ENCODE assay signal across 15 cellular contexts in genomic region chr22:24514241-24515024, GRCh38. TPM values are rescaled to one million over a fixed set of nuclear protein-coding genes. Genes with fewer than 3 reads are reported as not detected.
DNase-seq lines count a peak whose midpoint lies in the region; ATAC-seq and TF ChIP-seq lines count a peak whose summit lies in the region.
"Had no signal": no experiment of that assay in that cellular context is flagged by ENCODE, and none has a peak within 500 bp of the region (broad histone marks: within the 10 kb centered on the region; RNA-seq: fewer than 3 reads in every experiment).

No MANE protein-coding gene starts in this region.

- peak; percentile 50 to 68 for ATAC-seq in natural killer cell treated with Interleukin-12 subunit alpha and Interleukin-12 subunit beta and Interleukin-15 and Interleukin-18, amount 100 ng/mL, for 72 hours
- ATAC-seq in natural killer cell: no peak
- peak; percentile 88 for ATAC-seq in left colon
- ATAC-seq in stimulated activated naive CD8-positive, alpha-beta T cell treated with anti-CD3 and anti-CD28 coated beads, Interleukin-15, amount 100 ng/mL, for 72 hours: no peak
- no peak for ATAC-seq in left lung

- H3K36me3 Mint-ChIP-seq in natural killer cell treated with Interleukin-12 subunit alpha and Interleukin-12 subunit beta and Interleukin-15 and Interleukin-18, amount 100 ng/mL, for 72 hours: no peaks in the 10 kb centered on the region
- H3K36me3 Mint-ChIP-seq in natural killer cell: no peaks in the 10 kb centered on the region
- H3K36me3 Mint-ChIP-seq: naive B cell had no signal

- DNase-seq in natural killer cell treated with Interleukin-12 subunit alpha and Interleukin-12 subunit beta and Interleukin-15 and Interleukin-18, amount 100 ng/mL, for 72 hours (ENCODE audit: low spot score): no peak
- DNase-seq in natural killer cell (no peak), NCI-H82 treated with DMSO at 0.1 percent for 48 hours (lab: John Stamatoyannopoulos, UW; ENCODE audit: unreplicated experiment) (peak; percentile 15), left colon (peak; percentile 46 to 47), sigmoid colon (no peak), left lung (no peak), GOT3 (lab: John Stamatoyannopoulos, UW) (no peak)
- DNase-seq in stimulated activated naive CD8-positive, alpha-beta T cell treated with anti-CD3 and anti-CD28 coated beads, Interleukin-15, amount 100 ng/mL, for 72 hours: no peak
- DNase-seq: activated CD4-positive, alpha-beta T cell treated with anti-CD3 and anti-CD28 coated beads, Interleukin-2, amount 50 U/mL, for 1 hour; activated T-cell treated with anti-CD3 and anti-CD28 coated beads, Interleukin-2, amount 50 U/mL, for 48 hours; naive B cell; NCI-H187; NCI-H510A treated with DMSO at 0.1 percent for 48 hours had no signal

- H3K4me3 ChIP-seq in sigmoid colon (no peak overlapping the region), left lung (no peak overlapping the region)

- intact Hi-C loops in natural killer cell (cut with micrococcal nuclease) (no loop called here), left colon (cut with DNase I, micrococcal nuclease) (loop anchor here in 1 of 2 donors (10.0 kb wide), 1 partner anchor 90 kb away; the partner anchor contains the start of gene ADORA2A), sigmoid colon (cut with DNase I) (no loop called here), left lung (cut with DNase I) (no loop called here)

- H3K27ac Mint-ChIP-seq in natural killer cell treated with Interleukin-12 subunit alpha and Interleukin-12 subunit beta and Interleukin-15 and Interleukin-18, amount 100 ng/mL, for 72 hours: peak overlapping the region in 1 of 2 donors; percentile 87
- no peak overlapping the region for H3K27ac Mint-ChIP-seq in natural killer cell
- no peak overlapping the region for H3K27ac Mint-ChIP-seq in stimulated activated naive CD8-positive, alpha-beta T cell treated with anti-CD3 and anti-CD28 coated beads, Interleukin-15, amount 100 ng/mL, for 72 hours

- H3K4me1 ChIP-seq in sigmoid colon: peaks cover 0 to 18% (median 11%) of the 10 kb centered on the region in 4 donors
- peaks cover 18 to 67% of the 10 kb centered on the region in 2 donors for H3K4me1 ChIP-seq in left lung

- H3K9me3 Mint-ChIP-seq in natural killer cell treated with Interleukin-12 subunit alpha and Interleukin-12 subunit beta and Interleukin-15 and Interleukin-18, amount 100 ng/mL, for 72 hours: no peaks in the 10 kb centered on the region
- no peaks in the 10 kb centered on the region for H3K9me3 Mint-ChIP-seq in natural killer cell
- no peaks in the 10 kb centered on the region for H3K9me3 Mint-ChIP-seq in stimulated activated naive CD8-positive, alpha-beta T cell treated with anti-CD3 and anti-CD28 coated beads, Interleukin-15, amount 100 ng/mL, for 72 hours
- H3K9me3 Mint-ChIP-seq: central memory CD8-positive, alpha-beta T cell; naive B cell; T-helper 1 cell treated with Interleukin-12 subunit alpha and Interleukin-12 subunit beta and Interleukin-4 antibody, amounts not matched to agents 30 μg/mL and 1 μg/mL, for 36 hours had no signal

- H3K36me3 ChIP-seq in sigmoid colon (no peaks in the 10 kb centered on the region), left lung (no peaks in the 10 kb centered on the region)

- H3K4me1 Mint-ChIP-seq in natural killer cell treated with Interleukin-12 subunit alpha and Interleukin-12 subunit beta and Interleukin-15 and Interleukin-18, amount 100 ng/mL, for 72 hours (ENCODE audit: low read depth in 2 of 2): peaks cover 43 to 53% of the 10 kb centered on the region in 2 donors
- H3K4me1 Mint-ChIP-seq in natural killer cell: peaks cover 29 to 42% of the 10 kb centered on the region in 2 donors
- H3K4me1 Mint-ChIP-seq in stimulated activated naive CD8-positive, alpha-beta T cell treated with anti-CD3 and anti-CD28 coated beads, Interleukin-15, amount 100 ng/mL, for 72 hours: peaks cover 26% of the 10 kb centered on the region
- H3K4me1 Mint-ChIP-seq: central memory CD8-positive, alpha-beta T cell had no signal

- no peak for TF ChIP-seq CTCF in natural killer cell (IDR thresholded peaks at IDR 0.05)
- no peak for TF ChIP-seq CTCF in sigmoid colon (IDR thresholded peaks at IDR 0.05)
- TF ChIP-seq CTCF in left lung (IDR thresholded peaks at IDR 0.05): no peak

- no peaks in the 10 kb centered on the region for H3K27me3 Mint-ChIP-seq in natural killer cell treated with Interleukin-12 subunit alpha and Interleukin-12 subunit beta and Interleukin-15 and Interleukin-18, amount 100 ng/mL, for 72 hours
- H3K27me3 Mint-ChIP-seq in natural killer cell (ENCODE audit: low read depth in 2 of 2): no peaks in the 10 kb centered on the region
- H3K27me3 Mint-ChIP-seq in stimulated activated naive CD8-positive, alpha-beta T cell treated with anti-CD3 and anti-CD28 coated beads, Interleukin-15, amount 100 ng/mL, for 72 hours: no peaks in the 10 kb centered on the region
- H3K27me3 Mint-ChIP-seq: central memory CD8-positive, alpha-beta T cell had no signal

- H3K27me3 ChIP-seq in sigmoid colon: no peaks in the 10 kb centered on the region
- H3K27me3 ChIP-seq in left lung: no peaks in the 10 kb centered on the region

- no peak for TF ChIP-seq POLR2A in sigmoid colon (IDR thresholded peaks at IDR 0.05)

- H3K4me3 Mint-ChIP-seq in natural killer cell treated with Interleukin-12 subunit alpha and Interleukin-12 subunit beta and Interleukin-15 and Interleukin-18, amount 100 ng/mL, for 72 hours: peak overlapping the region; percentile 17
- H3K4me3 Mint-ChIP-seq in natural killer cell: no peak overlapping the region
- H3K4me3 Mint-ChIP-seq in stimulated activated naive CD8-positive, alpha-beta T cell treated with anti-CD3 and anti-CD28 coated beads, Interleukin-15, amount 100 ng/mL, for 72 hours: no peak overlapping the region
- H3K4me3 Mint-ChIP-seq: central memory CD8-positive, alpha-beta T cell; naive B cell; T-helper 1 cell treated with Interleukin-12 subunit alpha and Interleukin-12 subunit beta and Interleukin-4 antibody, amounts not matched to agents 30 μg/mL and 1 μg/mL, for 36 hours had no signal

- H3K9me3 ChIP-seq in sigmoid colon (no peaks in the 10 kb centered on the region), left lung (no peaks in the 10 kb centered on the region)

- H3K27ac ChIP-seq in sigmoid colon: no peak overlapping the region
- H3K27ac ChIP-seq in left lung: no peak overlapping the region

- WGBS in sigmoid colon, 2 donors: 28 to 69% methylated on average over 14 of the region's 14 CpGs

- no peak for TF ChIP-seq EP300 in sigmoid colon (IDR thresholded peaks at IDR 0.05)

RNA-seq across cellular contexts. Expression of gene UPB1, which starts 19.3 kb away (rescaled TPM):
- total RNA-seq in natural killer cell treated with Interleukin-12 subunit alpha and Interleukin-12 subunit beta and Interleukin-15 and Interleukin-18, amount 100 ng/mL, for 72 hours: 1 to 10 TPM in 1 of 2 donors, under 1 TPM in 1; 0.84 to 1.9 TPM
- total RNA-seq in natural killer cell (1 to 10 TPM in 1 of 3 donors, under 1 TPM in 2; 0.33 to 1.6 (median 0.50) TPM), left colon (under 1 TPM in 1 of 2 donors, not detected in 1; 0.08 TPM), sigmoid colon (under 1 TPM in 2 of 4 donors, not detected in 2; 0.36 to 0.83 TPM), left lung (1 to 10 TPM in 1 of 2 donors, under 1 TPM in 1; 0.50 to 2.2 TPM)
- under 1 TPM in 1 of 3 donors, not detected in 2; 0.28 TPM for polyA plus RNA-seq in sigmoid colon

RNA-seq across cellular contexts. Expression of gene GUCD1, which starts 40.5 kb away (rescaled TPM):
- 100 to 1,000 TPM; 105 to 111 TPM for total RNA-seq in natural killer cell treated with Interleukin-12 subunit alpha and Interleukin-12 subunit beta and Interleukin-15 and Interleukin-18, amount 100 ng/mL, for 72 hours
- 100 to 1,000 TPM in 1 of 3 donors, 10 to 100 TPM in 2; 76.9 to 102 (median 94.9) TPM for total RNA-seq in natural killer cell
- 100 to 1,000 TPM; 219 to 241 TPM for total RNA-seq in left colon
- total RNA-seq in sigmoid colon: 10 to 100 TPM; 85.6 to 98.6 (median 89.4) TPM
- polyA plus RNA-seq in sigmoid colon: 100 to 1,000 TPM; 153 to 301 (median 160) TPM
- total RNA-seq in left lung: 100 to 1,000 TPM; 115 to 188 TPM

RNA-seq across cellular contexts. Expression of gene SNRPD3, which starts 41.4 kb away (rescaled TPM):
- total RNA-seq in natural killer cell treated with Interleukin-12 subunit alpha and Interleukin-12 subunit beta and Interleukin-15 and Interleukin-18, amount 100 ng/mL, for 72 hours: 100 to 1,000 TPM; 104 to 117 TPM
- total RNA-seq in natural killer cell: 10 to 100 TPM; 40.9 to 44.6 (median 44.0) TPM
- 10 to 100 TPM; 60.3 to 70.8 TPM for total RNA-seq in left colon
- total RNA-seq in sigmoid colon: 100 to 1,000 TPM; 104 to 156 (median 133) TPM
- polyA plus RNA-seq in sigmoid colon: 100 to 1,000 TPM; 111 to 159 (median 146) TPM
- 10 to 100 TPM; 62.7 to 67.3 TPM for total RNA-seq in left lung

Comparison
In these comparisons a context has a peak if more than half of its experiments do, and no peak if none do; other contexts are left out.
1. ATAC-seq: peak in natural killer cell treated with Interleukin-12 subunit alpha and Interleukin-12 subunit beta and Interleukin-15 and Interleukin-18, amount 100 ng/mL, for 72 hours (2 of 2) and left colon (single experiment); none in natural killer cell (0 of 3), stimulated activated naive CD8-positive, alpha-beta T cell treated with anti-CD3 and anti-CD28 coated beads, Interleukin-15, amount 100 ng/mL, for 72 hours (single experiment) and left lung (single experiment).
2. DNase-seq: peak in NCI-H82 treated with DMSO at 0.1 percent for 48 hours (single experiment) and left colon (2 of 2); none in natural killer cell treated with Interleukin-12 subunit alpha and Interleukin-12 subunit beta and Interleukin-15 and Interleukin-18, amount 100 ng/mL, for 72 hours (single experiment), natural killer cell (single experiment), sigmoid colon (single experiment), stimulated activated naive CD8-positive, alpha-beta T cell treated with anti-CD3 and anti-CD28 coated beads, Interleukin-15, amount 100 ng/mL, for 72 hours (0 of 2), left lung (0 of 2) and GOT3 (single experiment).